ENCODE assay signal across 12 cellular contexts in the genomic region with DNA sequence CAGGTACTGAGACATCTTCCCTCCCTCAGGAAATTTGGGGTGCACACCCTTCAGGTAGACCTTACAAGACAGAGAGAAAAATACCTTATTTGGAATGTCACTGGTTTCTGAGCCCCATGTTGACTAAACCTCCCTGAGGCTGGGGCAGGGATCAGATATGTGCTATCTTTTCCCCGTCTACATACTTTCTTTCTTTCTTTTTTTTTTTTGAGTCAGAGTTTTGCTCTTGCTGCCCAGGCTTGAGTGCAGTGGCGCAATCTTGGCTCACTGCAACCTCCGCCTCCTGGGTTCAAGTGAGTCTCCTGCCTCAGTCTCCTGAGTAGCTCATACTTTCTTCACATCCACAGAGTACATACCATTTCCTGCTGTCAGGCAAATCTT. TPM values are rescaled to one million over a fixed set of nuclear protein-coding genes. Genes with fewer than 3 reads are reported as not detected.
DNase-seq lines count a peak whose midpoint lies in the region; ATAC-seq and TF ChIP-seq lines count a peak whose summit lies in the region.
"Had no signal": no experiment of that assay in that cellular context is flagged by ENCODE, and none has a peak within 500 bp of the region (broad histone marks: within the 10 kb centered on the region; RNA-seq: fewer than 3 reads in every experiment).

No MANE protein-coding gene starts in this region.

- intact Hi-C loops in activated naive CD4-positive, alpha-beta T cell treated with anti-CD3 and anti-CD28 coated beads for 36 hours (cut with micrococcal nuclease) = loop anchor here (10.0 kb wide), 1 partner anchor 621 kb away; a partner anchor contains a TSS
- intact Hi-C loops in esophagus squamous epithelium (cut with DNase I) = no loop called here
- intact Hi-C loops in esophagus muscularis mucosa (cut with DNase I) = loop anchor here (5.0 kb wide), 1 partner anchor 42 kb away; a partner anchor contains a TSS

- H4K20me1 ChIP-seq in smooth muscle cell (ENCODE audit: low read depth) = no peaks in the 10 kb centered on the region

- H3K36me3 Mint-ChIP-seq in activated naive CD4-positive, alpha-beta T cell treated with anti-CD3 and anti-CD28 coated beads for 36 hours (ENCODE audit: low read depth) = peaks cover 7% of the 10 kb centered on the region
- no peaks in the 10 kb centered on the region for H3K36me3 Mint-ChIP-seq in activated naive CD4-positive, alpha-beta T cell treated with anti-CD3 and anti-CD28 coated beads, Interleukin-2, amount 50 U/mL, for 72 hours
- H3K36me3 Mint-ChIP-seq in T-helper 17 cell (ENCODE audit: low read depth) = peaks cover 5% of the 10 kb centered on the region

- TF ChIP-seq POLR2A in esophagus squamous epithelium (IDR thresholded peaks at IDR 0.05) (no peak), esophagus muscularis mucosa (IDR thresholded peaks at IDR 0.05; ENCODE audit: low read depth) (no peak)

- H3K4me1 ChIP-seq in esophagus squamous epithelium (peaks cover 20 to 50% (median 21%) of the 10 kb centered on the region in 3 donors), smooth muscle cell (ENCODE audit: low read depth) (peaks cover 11% of the 10 kb centered on the region), esophagus muscularis mucosa (peaks cover 21 to 31% (median 23%) of the 10 kb centered on the region in 4 donors)

- ATAC-seq in activated naive CD4-positive, alpha-beta T cell treated with anti-CD3 and anti-CD28 coated beads, Interleukin-2, amount 50 U/mL, for 72 hours = no peak
- ATAC-seq in T-helper 17 cell = no peak
- ATAC-seq: pancreas had no signal

- no peaks in the 10 kb centered on the region for H3K9me3 Mint-ChIP-seq in activated naive CD4-positive, alpha-beta T cell treated with anti-CD3 and anti-CD28 coated beads for 36 hours
- H3K9me3 Mint-ChIP-seq in activated naive CD4-positive, alpha-beta T cell treated with anti-CD3 and anti-CD28 coated beads, Interleukin-2, amount 50 U/mL, for 72 hours = no peaks in the 10 kb centered on the region

- peak overlapping the region; percentile 100 for H3K4me2 ChIP-seq in smooth muscle cell

- no peak overlapping the region for H2AFZ ChIP-seq in smooth muscle cell (ENCODE audit: low read depth)

- H3K4me1 Mint-ChIP-seq in activated naive CD4-positive, alpha-beta T cell treated with anti-CD3 and anti-CD28 coated beads for 36 hours (ENCODE audit: low read depth) = peaks cover 28% of the 10 kb centered on the region
- H3K4me1 Mint-ChIP-seq in T-helper 17 cell = peaks cover 32% of the 10 kb centered on the region

- no peaks in the 10 kb centered on the region for H3K27me3 ChIP-seq in esophagus squamous epithelium
- H3K27me3 ChIP-seq in smooth muscle cell (ENCODE audit: low read depth) = no peaks in the 10 kb centered on the region
- H3K27me3 ChIP-seq in esophagus muscularis mucosa = no peaks in the 10 kb centered on the region
- H3K27me3 ChIP-seq: pancreas had no signal

- H3K27ac Mint-ChIP-seq in activated naive CD4-positive, alpha-beta T cell treated with anti-CD3 and anti-CD28 coated beads for 36 hours = no peak overlapping the region
- peak overlapping the region in 1 of 2 donors; percentile 95 for H3K27ac Mint-ChIP-seq in activated naive CD4-positive, alpha-beta T cell treated with anti-CD3 and anti-CD28 coated beads, Interleukin-2, amount 50 U/mL, for 72 hours
- peak overlapping the region; percentile 79 for H3K27ac Mint-ChIP-seq in T-helper 17 cell

- peaks cover 4% of the 10 kb centered on the region for H3F3A ChIP-seq in smooth muscle cell (ENCODE audit: low read depth)

- no peak for DNase-seq in activated naive CD4-positive, alpha-beta T cell treated with anti-CD3 and anti-CD28 coated beads for 36 hours
- DNase-seq in activated naive CD4-positive, alpha-beta T cell treated with anti-CD3 and anti-CD28 coated beads, Interleukin-2, amount 50 U/mL, for 72 hours (ENCODE audit: low spot score in 2 of 2) = no peak
- DNase-seq in T-helper 17 cell (no peak), esophagus squamous epithelium (lab: John Stamatoyannopoulos, UW) (no peak), smooth muscle cell (lab: John Stamatoyannopoulos, UW; ENCODE audit: unreplicated experiment) (no peak), middle frontal gyrus (ENCODE audit: extremely low spot score, low spot score) (no peak), esophagus muscularis mucosa (ENCODE audit: extremely low spot score) (no peak), NCI-H526 treated with DMSO at 0.1 percent for 48 hours (lab: John Stamatoyannopoulos, UW) (no peak)
- DNase-seq: activated CD8-positive, alpha-beta memory T cell treated with anti-CD3 and anti-CD28 coated beads for 24 hours; islet precursor cell; NCI-H82 had no signal

- H3K9me3 ChIP-seq in T-helper 17 cell (ENCODE audit: control insufficient read depth, low read length, poor library complexity, severe bottlenecking) (no peaks in the 10 kb centered on the region), esophagus squamous epithelium (no peaks in the 10 kb centered on the region), smooth muscle cell (replicated peaks; ENCODE audit: low read depth) (no peaks in the 10 kb centered on the region), esophagus muscularis mucosa (no peaks in the 10 kb centered on the region)
- H3K9me3 ChIP-seq: pancreas had no signal

- peak overlapping the region in 1 of 4 donors; percentile 99 for H3K4me3 ChIP-seq in esophagus squamous epithelium
- H3K4me3 ChIP-seq in smooth muscle cell = no peak overlapping the region
- H3K4me3 ChIP-seq in esophagus muscularis mucosa = no peak overlapping the region

- H3K9ac ChIP-seq in smooth muscle cell (ENCODE audit: low read depth) = no peak overlapping the region

- TF ChIP-seq CTCF in esophagus squamous epithelium (IDR thresholded peaks at IDR 0.05) (no peak), smooth muscle cell (IDR thresholded peaks at IDR 0.05; ENCODE audit: borderline replicate concordance, insufficient read depth, poor library complexity, severe bottlenecking) (no peak), esophagus muscularis mucosa (IDR thresholded peaks at IDR 0.05) (no peak)

- TF ChIP-seq EP300 in esophagus muscularis mucosa (IDR thresholded peaks at IDR 0.05) = no peak

- no peaks in the 10 kb centered on the region for H3K79me2 ChIP-seq in smooth muscle cell (ENCODE audit: low read depth)

- peak overlapping the region; percentile 9 for H3K4me3 Mint-ChIP-seq in activated naive CD4-positive, alpha-beta T cell treated with anti-CD3 and anti-CD28 coated beads for 36 hours
- H3K4me3 Mint-ChIP-seq in T-helper 17 cell = no peak overlapping the region

- H3K27me3 Mint-ChIP-seq in activated naive CD4-positive, alpha-beta T cell treated with anti-CD3 and anti-CD28 coated beads for 36 hours (ENCODE audit: low read depth) = no peaks in the 10 kb centered on the region
- no peaks in the 10 kb centered on the region for H3K27me3 Mint-ChIP-seq in T-helper 17 cell

- H3K36me3 ChIP-seq in esophagus squamous epithelium (peaks cover 0 to 40% (median 13%) of the 10 kb centered on the region in 3 donors), smooth muscle cell (ENCODE audit: low read depth) (no peaks in the 10 kb centered on the region), esophagus muscularis mucosa (peaks cover 13 to 44% (median 41%) of the 10 kb centered on the region in 4 donors)
- H3K36me3 ChIP-seq: pancreas had no signal

- H3K27ac ChIP-seq in esophagus squamous epithelium = peak overlapping the region; percentile 97 to 98 (median 98)
- H3K27ac ChIP-seq in smooth muscle cell (ENCODE audit: low read depth) = peak overlapping the region; percentile 76
- H3K27ac ChIP-seq in esophagus muscularis mucosa (replicated peaks in 1 of 4) = peak overlapping the region in 1 of 4 donors; percentile 95
- H3K27ac ChIP-seq: pancreas had no signal

- CTCF ChIA-PET in activated naive CD4-positive, alpha-beta T cell treated with anti-CD3 and anti-CD28 coated beads for 36 hours (lab: Charles Lee) = no interaction called here

- WGBS in esophagus squamous epithelium, 2 donors = 30 to 59% methylated on average over 3 of the region's 3 CpGs
- WGBS in smooth muscle cell (ENCODE audit: low lambda C conversion rate) = 73% methylated on average over 3 of the region's 3 CpGs
- 82% methylated on average over 3 of the region's 3 CpGs for WGBS in esophagus muscularis mucosa

RNA-seq across cellular contexts. Expression of a gene that starts 1.6 kb away (rescaled TPM):
- 10 to 100 TPM; 13.5 to 14.1 TPM for total RNA-seq in activated naive CD4-positive, alpha-beta T cell treated with anti-CD3 and anti-CD28 coated beads for 36 hours
- 10 to 100 TPM; 15.2 to 26.7 TPM for total RNA-seq in activated naive CD4-positive, alpha-beta T cell treated with anti-CD3 and anti-CD28 coated beads, Interleukin-2, amount 50 U/mL, for 72 hours
- total RNA-seq in T-helper 17 cell (10 to 100 TPM; 41.6 to 42.4 TPM), esophagus squamous epithelium (100 to 1,000 TPM in 1 of 4 donors, 10 to 100 TPM in 3; 52.6 to 103 (median 73.1) TPM), smooth muscle cell (35.1 and 37.5 TPM in 2 replicates), esophagus muscularis mucosa (10 to 100 TPM; 28.2 to 51.2 (median 48.5) TPM)
- polyA plus RNA-seq in smooth muscle cell = 34.7 and 59.8 TPM in 2 replicates

RNA-seq across cellular contexts. Expression of a gene that starts 7.3 kb away (rescaled TPM):
- total RNA-seq in activated naive CD4-positive, alpha-beta T cell treated with anti-CD3 and anti-CD28 coated beads for 36 hours = 10 to 100 TPM; 75.5 to 77.0 TPM
- total RNA-seq in activated naive CD4-positive, alpha-beta T cell treated with anti-CD3 and anti-CD28 coated beads, Interleukin-2, amount 50 U/mL, for 72 hours = 10 to 100 TPM; 69.4 to 97.8 TPM
- total RNA-seq in T-helper 17 cell (100 to 1,000 TPM in 1 of 2 donors, 10 to 100 TPM in 1; 65.8 to 126 TPM), esophagus squamous epithelium (100 to 1,000 TPM in 3 of 4 donors, 10 to 100 TPM in 1; 94.0 to 114 (median 107) TPM), smooth muscle cell (132 TPM in 2 replicates), esophagus muscularis mucosa (10 to 100 TPM; 53.6 to 93.4 (median 70.0) TPM)
- 146 and 150 TPM in 2 replicates for polyA plus RNA-seq in smooth muscle cell

RNA-seq across cellular contexts. Expression of a gene that starts 38.4 kb away (rescaled TPM):
- 10 to 100 TPM; 42.5 to 42.6 TPM for total RNA-seq in activated naive CD4-positive, alpha-beta T cell treated with anti-CD3 and anti-CD28 coated beads for 36 hours
- total RNA-seq in activated naive CD4-positive, alpha-beta T cell treated with anti-CD3 and anti-CD28 coated beads, Interleukin-2, amount 50 U/mL, for 72 hours = 10 to 100 TPM; 31.7 to 36.3 TPM
- total RNA-seq in T-helper 17 cell (10 to 100 TPM; 16.7 to 21.1 TPM), esophagus squamous epithelium (10 to 100 TPM; 11.1 to 19.9 (median 14.1) TPM), smooth muscle cell (22.7 and 25.4 TPM in 2 replicates), esophagus muscularis mucosa (10 to 100 TPM; 16.7 to 22.4 (median 19.3) TPM)
- polyA plus RNA-seq in smooth muscle cell = 19.0 and 19.5 TPM in 2 replicates

RNA-seq across cellular contexts. Expression of a gene that starts 41.7 kb away (rescaled TPM):
- total RNA-seq in activated naive CD4-positive, alpha-beta T cell treated with anti-CD3 and anti-CD28 coated beads for 36 hours = 10 to 100 TPM; 80.3 to 90.6 TPM
- 10 to 100 TPM; 67.5 to 92.0 TPM for total RNA-seq in activated naive CD4-positive, alpha-beta T cell treated with anti-CD3 and anti-CD28 coated beads, Interleukin-2, amount 50 U/mL, for 72 hours
- total RNA-seq in T-helper 17 cell = 100 to 1,000 TPM; 118 to 130 TPM
- 10 to 100 TPM; 39.4 to 77.4 (median 66.5) TPM for total RNA-seq in esophagus squamous epithelium
- total RNA-seq in smooth muscle cell = 55.0 and 68.6 TPM in 2 replicates
- 54.9 and 60.4 TPM in 2 replicates for polyA plus RNA-seq in smooth muscle cell
- total RNA-seq in esophagus muscularis mucosa = 10 to 100 TPM; 69.0 to 93.9 (median 87.6) TPM
